ENCODE assay signal across 24 cellular contexts in genomic region chr7:288671-289101, GRCh38. TPM values are rescaled to one million over a fixed set of nuclear protein-coding genes. Genes with fewer than 3 reads are reported as not detected.
"Had no signal": no experiment of that assay in that cellular context is flagged by ENCODE, and none has a peak within 500 bp of the region (broad histone marks: within the 10 kb centered on the region; RNA-seq: fewer than 3 reads in every experiment).

No MANE protein-coding gene starts in this region.

- DNase-seq: activated CD8-positive, alpha-beta memory T cell treated with anti-CD3 and anti-CD28 coated beads for 24 hours; activated naive CD4-positive, alpha-beta T cell; body of pancreas; caudate nucleus; foreskin keratinocyte; midbrain; occipital lobe; stimulated activated CD4-positive, alpha-beta T cell treated with anti-CD3 and anti-CD28 coated beads, Interleukin-15, amount 100 ng/mL, for 24 hours; stimulated activated CD4-positive, alpha-beta T cell treated with anti-CD3 and anti-CD28 coated beads, Interleukin-2, amount 100 ng/mL, for 48 hours; stimulated activated naive CD8-positive, alpha-beta T cell treated with anti-CD3 and anti-CD28 coated beads, Interleukin-15, amount 100 ng/mL, for 72 hours; trophoblast cell had no signal

- H3K4me2 ChIP-seq: hepatocyte had no signal

- H3K4me3 ChIP-seq: body of pancreas, dorsolateral prefrontal cortex, hepatocyte, skin epidermis had no signal

- H2AFZ ChIP-seq: hepatocyte had no signal

- H3K27ac ChIP-seq: body of pancreas, dorsolateral prefrontal cortex, foreskin keratinocyte, hepatocyte, skin epidermis had no signal

- H3K79me2 ChIP-seq: hepatocyte had no signal

- H3K4me1 ChIP-seq: foreskin keratinocyte had no signal

- H3K9me3 ChIP-seq: body of pancreas had no signal

- H3K27me3 ChIP-seq: hepatocyte had no signal

- ATAC-seq: activated CD4-positive, CD25-positive, alpha-beta regulatory T cell treated with anti-CD3 and anti-CD28 coated beads, Interleukin-2, amount 50 U/mL, for 24 hours; body of pancreas; foreskin keratinocyte; stimulated activated naive CD8-positive, alpha-beta T cell treated with anti-CD3 and anti-CD28 coated beads, Interleukin-15, amount 100 ng/mL, for 72 hours had no signal

RNA-seq across cellular contexts. Expression of gene FOXL3, which starts 1.3 kb away (rescaled TPM):
- total RNA-seq: activated T-helper 1 cell treated with anti-CD3 and anti-CD28 coated beads, Interleukin-12 subunit alpha, Interleukin-12 subunit beta, Interleukin-2, Interleukin-4 antibody, amounts not matched to agents 30 ng/mL and 10 ng/mL and 1 ng/mL, durations not matched to agents 14 hours and 24 hours and 36 hours; body of pancreas; epithelial cell of proximal tubule; fibroblast of lung; foreskin keratinocyte; hepatocyte; lung microvascular endothelial cell; occipital lobe; progenitor cell of endocrine pancreas; SK-MEL-5; T-helper 2 cell treated with Interferon-gamma antibody and Interleukin-4, amounts not matched to agents 100 ng/mL and 5 ng/mL, for 36 hours; temporal lobe had no signal
- polyA plus RNA-seq: fibroblast of lung, foreskin keratinocyte, hepatocyte, neural cell had no signal
